In the genomic region with DNA sequence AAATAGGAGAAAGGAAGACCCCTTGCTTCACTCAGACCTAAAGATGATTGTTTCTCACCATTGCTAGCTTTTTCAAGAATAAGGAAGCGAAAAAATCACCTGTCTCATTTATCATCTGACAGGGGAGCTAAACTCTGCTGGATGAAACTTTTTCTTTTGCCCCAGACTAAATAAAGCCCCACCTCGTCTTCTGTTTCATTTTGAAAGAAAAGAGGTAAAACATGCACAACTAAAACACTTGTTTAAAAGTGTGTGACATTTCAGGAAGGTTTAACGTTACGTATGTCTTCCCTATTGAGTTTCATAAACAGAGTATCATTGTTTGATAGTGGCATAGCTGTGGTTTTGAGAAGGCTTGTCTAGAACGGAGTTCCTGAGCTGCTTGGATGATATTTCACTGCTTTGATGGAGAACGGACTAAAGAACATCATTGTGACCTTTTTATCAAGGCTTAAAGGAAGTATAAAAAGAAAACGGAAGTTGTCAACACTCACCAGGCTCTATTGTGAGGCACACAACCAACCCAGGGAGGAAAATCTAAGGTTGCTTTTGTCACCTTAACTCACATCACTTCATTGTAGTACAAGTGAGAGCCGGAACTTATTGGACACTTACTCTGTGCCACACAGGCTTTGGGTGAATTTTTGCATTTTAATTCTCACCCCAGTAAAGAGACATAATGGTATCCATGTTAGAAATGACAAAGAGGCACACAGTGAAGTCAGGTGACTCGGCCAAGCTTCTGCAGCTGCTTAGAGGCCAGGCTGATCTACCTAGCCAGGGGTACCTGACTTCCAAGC, we compare ENCODE assay signal across 9 cellular contexts. TPM values are rescaled to one million over a fixed set of nuclear protein-coding genes. Genes with fewer than 3 reads are reported as not detected.
DNase-seq lines count a peak whose midpoint lies in the region; ATAC-seq and TF ChIP-seq lines count a peak whose summit lies in the region.
"Had no signal": no experiment of that assay in that cellular context is flagged by ENCODE, and none has a peak within 500 bp of the region (broad histone marks: within the 10 kb centered on the region; RNA-seq: fewer than 3 reads in every experiment).

No MANE protein-coding gene starts in this region.

- no peak overlapping the region for H2AK5ac ChIP-seq in neuronal stem cell (ENCODE audit: low read depth, low read length)

- H3K9ac ChIP-seq in neuronal stem cell (ENCODE audit: low read depth, low read length, poor library complexity): no peak overlapping the region

- no peak overlapping the region for H4K91ac ChIP-seq in neuronal stem cell (ENCODE audit: low read depth, low read length, poor library complexity)

- no peaks in the 10 kb centered on the region for H3K9me3 ChIP-seq in neuronal stem cell (replicated peaks in 1 of 2; ENCODE audit: control insufficient read depth in 2 of 2, insufficient read depth in 1 of 2, low read depth in 1 of 2, low read length in 2 of 2)
- no peaks in the 10 kb centered on the region for H3K9me3 ChIP-seq in SJCRH30 (replicated peaks)
- H3K9me3 ChIP-seq: pancreas had no signal

- no peak overlapping the region for H2BK12ac ChIP-seq in neuronal stem cell (ENCODE audit: low read length)

- POLR2A ChIA-PET in HEK293T (lab: Yijun Ruan, JAX): interaction anchor here (1.5 kb wide), 1 partner anchor 28 kb away, joined by 3 read pairs; no protein-coding TSS in a partner anchor

- DNase-seq in NCI-H2029 treated with DMSO at 0.1 percent for 48 hours (lab: John Stamatoyannopoulos, UW) (peak; percentile 13), NCI-H2029 (lab: John Stamatoyannopoulos, UW) (no peak), neuronal stem cell (ENCODE audit: low spot score) (no peak), SJCRH30 (no peak), NCI-H1092 treated with DMSO at 0.1 percent for 48 hours (lab: John Stamatoyannopoulos, UW) (no peak), HEK293T (ENCODE audit: extremely low spot score) (no peak)
- peak; percentile 31 for DNase-seq in activated CD4-positive, CD25-positive, alpha-beta regulatory T cell treated with anti-CD3 and anti-CD28 coated beads, Interleukin-2, amount 50 U/mL, for 72 hours
- DNase-seq: pancreas had no signal

- H3K27ac ChIP-seq in neuronal stem cell (replicated peaks; ENCODE audit: low read length) (no peak overlapping the region), SJCRH30 (no peak overlapping the region)

- no peak overlapping the region for H3K23ac ChIP-seq in neuronal stem cell (ENCODE audit: low read depth, low read length, poor library complexity)

- no peak overlapping the region for H3K4me2 ChIP-seq in neuronal stem cell (ENCODE audit: insufficient read depth, low read length, poor library complexity, severe bottlenecking)

- H3K36me3 ChIP-seq in neuronal stem cell (replicated peaks in 1 of 2; ENCODE audit: control insufficient read depth in 2 of 2, insufficient read depth in 2 of 2, low read length in 2 of 2): no peaks in the 10 kb centered on the region
- H3K36me3 ChIP-seq in SJCRH30: no peaks in the 10 kb centered on the region
- H3K36me3 ChIP-seq: pancreas had no signal

- H2AFZ ChIP-seq in neuronal stem cell (ENCODE audit: low read length): peak overlapping the region; percentile 62

- no CpG with 5 or more reads among the region's 9 CpGs for WGBS in neuronal stem cell (ENCODE audit: extremely low coverage in 2 of 2, insufficient read length in 2 of 2, insufficient replicate concordance in 1 of 2), 2 donors

- H2BK5ac ChIP-seq in neuronal stem cell (ENCODE audit: low read length): no peak overlapping the region

- no peak overlapping the region for H3K18ac ChIP-seq in neuronal stem cell (ENCODE audit: low read length)

- CTCF ChIA-PET in HEK293T (lab: Yijun Ruan, JAX): no interaction called here

- peak; percentile 53 for ATAC-seq in HG02642 (IDR thresholded peaks at IDR 0.05; ENCODE audit: poor library complexity, unreplicated experiment)

- H3K79me1 ChIP-seq in neuronal stem cell (ENCODE audit: low read depth, low read length): no peaks in the 10 kb centered on the region

- no peak overlapping the region for H3K4ac ChIP-seq in neuronal stem cell (ENCODE audit: low read length)

- peaks cover 10 to 21% of the 10 kb centered on the region in 2 donors for H3K4me1 ChIP-seq in neuronal stem cell (ENCODE audit: control insufficient read depth in 2 of 2, insufficient read depth in 1 of 2, low read depth in 1 of 2, low read length in 2 of 2)
- H3K4me1 ChIP-seq in SJCRH30: no peaks in the 10 kb centered on the region
- H3K4me1 ChIP-seq: pancreas had no signal

- H3K27me3 ChIP-seq in neuronal stem cell (ENCODE audit: control insufficient read depth in 3 of 3, insufficient read depth in 3 of 3, low read depth in 1 of 3, low read length in 3 of 3): no peaks in the 10 kb centered on the region
- H3K27me3 ChIP-seq in SJCRH30: peaks cover 4% of the 10 kb centered on the region; the same call in 1 of the 2 replicates
- H3K27me3 ChIP-seq: pancreas had no signal

- H4K8ac ChIP-seq in neuronal stem cell (ENCODE audit: low read depth, low read length): no peak overlapping the region

- H2BK15ac ChIP-seq in neuronal stem cell (ENCODE audit: low read length): no peak overlapping the region

- H2BK120ac ChIP-seq in neuronal stem cell (ENCODE audit: low read depth, low read length): no peak overlapping the region

- H3K4me3 ChIP-seq in neuronal stem cell (ENCODE audit: low read length in 2 of 2): no peak overlapping the region
- H3K4me3 ChIP-seq in SJCRH30: no peak overlapping the region
- H3K4me3 ChIP-seq: pancreas had no signal

- no peak overlapping the region for H3K14ac ChIP-seq in neuronal stem cell (ENCODE audit: low read length)

TF ChIP-seq in HEK293T, 16 proteins besides CTCF, POLR2A, EP300 and RAD21:
- TF ChIP-seq ARNT (IDR thresholded peaks at IDR 0.05) (no peak), TARDBP (IDR thresholded peaks at IDR 0.05) (no peak), FOXM1 (IDR thresholded peaks at IDR 0.05; ENCODE audit: borderline replicate concordance) (no peak), SP1 (IDR thresholded peaks at IDR 0.05) (no peak), HDGF (IDR thresholded peaks at IDR 0.05; ENCODE audit: borderline replicate concordance) (no peak), CTBP1 (IDR thresholded peaks at IDR 0.05; ENCODE audit: borderline replicate concordance) (no peak), L3MBTL2 (conservative IDR thresholded peaks at IDR 0.05) (no peak), BHLHE40 (IDR thresholded peaks at IDR 0.05; ENCODE audit: borderline replicate concordance) (no peak), NFRKB (IDR thresholded peaks at IDR 0.05) (no peak), PKNOX1 (IDR thresholded peaks at IDR 0.05) (no peak), LEF1 (IDR thresholded peaks at IDR 0.05; ENCODE audit: borderline replicate concordance) (no peak), ELF4 (IDR thresholded peaks at IDR 0.05) (no peak), SUZ12 (IDR thresholded peaks at IDR 0.05) (no peak), ZNF384 (IDR thresholded peaks at IDR 0.05) (no peak), FOXK2 (IDR thresholded peaks at IDR 0.05) (no peak), FOXA1 (IDR thresholded peaks at IDR 0.05) (no peak)
TF ChIP-seq in HEK293T: peak in this region for 0.

RNA-seq across cellular contexts. Expression of gene TSHZ2, which starts 29.5 kb away (rescaled TPM):
- polyA plus RNA-seq in neuronal stem cell (2013, experiment 1 of 2): 10.3 TPM
- 10.9 TPM for polyA plus RNA-seq in neuronal stem cell (2013, experiment 2 of 2)
- not detected in 2 replicates for total RNA-seq in SJCRH30 (2014; rRNA removed; shearing (Covaris generic))

Comparison
In these comparisons a context has a peak if more than half of its experiments do, and no peak if none do; other contexts are left out.
1. DNase-seq: peak in NCI-H2029 treated with DMSO at 0.1 percent for 48 hours (single experiment) and activated CD4-positive, CD25-positive, alpha-beta regulatory T cell treated with anti-CD3 and anti-CD28 coated beads, Interleukin-2, amount 50 U/mL, for 72 hours (single experiment); none in NCI-H2029 (single experiment), neuronal stem cell (single experiment), SJCRH30 (0 of 2), NCI-H1092 treated with DMSO at 0.1 percent for 48 hours (single experiment) and HEK293T (single experiment).